In genomic region chr2:53543083-53543482, GRCh38 we compare ENCODE assay signal across 2 cellular contexts.
TF ChIP-seq lines count a peak whose summit lies in the region.

No MANE protein-coding gene starts in this region.

TF ChIP-seq in HCT116, 20 proteins besides CTCF, POLR2A, EP300 and RAD21:
- TF ChIP-seq ZNF274 (IDR thresholded peaks at IDR 0.05; ENCODE audit: low read depth, low read length): no peak
- TF ChIP-seq YY1 (IDR thresholded peaks at IDR 0.05; ENCODE audit: extremely low read depth, insufficient replicate concordance, low read depth, low read length): no peak
- no peak for TF ChIP-seq ATF3 (IDR thresholded peaks at IDR 0.05)
- no peak for TF ChIP-seq ZBTB33 (IDR thresholded peaks at IDR 0.05; ENCODE audit: extremely low read depth, insufficient replicate concordance, low read length)
- no peak for TF ChIP-seq ELF1 (IDR thresholded peaks at IDR 0.05; ENCODE audit: borderline replicate concordance, low read depth)
- TF ChIP-seq CEBPB (IDR thresholded peaks at IDR 0.05; ENCODE audit: low read depth): no peak
- no peak for TF ChIP-seq EGR1 (IDR thresholded peaks at IDR 0.05; ENCODE audit: low read depth)
- no peak for TF ChIP-seq SRF (IDR thresholded peaks at IDR 0.05; ENCODE audit: low read depth)
- TF ChIP-seq POLR2AphosphoS5 (IDR thresholded peaks at IDR 0.05; ENCODE audit: low read depth, low read length): no peak
- no peak for TF ChIP-seq REST (IDR thresholded peaks at IDR 0.05; ENCODE audit: low read depth)
- TF ChIP-seq ZFX (IDR thresholded peaks at IDR 0.05): no peak
- no peak for TF ChIP-seq EZH2 (IDR thresholded peaks at IDR 0.05)
- TF ChIP-seq FOSL1 (IDR thresholded peaks at IDR 0.05; ENCODE audit: low read depth): no peak
- no peak for TF ChIP-seq EZH2phosphoT487 (IDR thresholded peaks at IDR 0.05; ENCODE audit: borderline replicate concordance)
- no peak for TF ChIP-seq SIN3A (IDR thresholded peaks at IDR 0.05; ENCODE audit: low read depth)
TF ChIP-seq in HCT116: peak in this region for 0.

TF ChIP-seq in IMR-90, 13 proteins besides CTCF, POLR2A, EP300 and RAD21:
- TF ChIP-seq ELK1 (IDR thresholded peaks at IDR 0.05; ENCODE audit: borderline replicate concordance, low read depth, low read length) (no peak), RFX5 (IDR thresholded peaks at IDR 0.05; ENCODE audit: low read depth, low read length) (no peak), MAZ (IDR thresholded peaks at IDR 0.05; ENCODE audit: borderline replicate concordance, low read depth, low read length) (no peak), FOS (IDR thresholded peaks at IDR 0.05; ENCODE audit: low read depth, low read length) (no peak), BHLHE40 (IDR thresholded peaks at IDR 0.05; ENCODE audit: low read depth, low read length) (no peak), USF2 (IDR thresholded peaks at IDR 0.05; ENCODE audit: low read depth, low read length) (no peak)
TF ChIP-seq in IMR-90: peak in this region for 0.
